ENCODE assay signal across 16 cellular contexts in the genomic region with DNA sequence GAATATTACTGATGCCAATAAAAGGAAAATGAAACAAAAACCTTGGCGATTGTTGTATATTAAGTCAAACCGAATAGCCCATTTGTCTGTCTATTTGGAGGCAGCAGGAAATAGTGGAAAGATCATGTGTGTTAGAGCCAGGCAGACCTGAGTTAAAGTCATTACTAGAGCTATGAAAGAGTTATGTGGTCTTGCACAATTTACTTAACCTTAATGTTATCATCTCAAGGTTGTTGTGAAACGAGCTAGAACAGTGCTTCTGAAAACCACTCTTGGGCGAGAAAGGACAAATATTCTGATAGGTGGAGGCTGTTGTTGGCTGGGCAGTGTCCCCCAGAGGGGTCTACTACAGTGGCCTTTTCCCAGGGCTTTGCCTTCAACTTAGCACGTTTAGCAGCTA.
A peak's percentile ranks its signal among the peaks of the same experiment; 100 is the strongest.
DNase-seq lines count a peak whose midpoint lies in the region; ATAC-seq, FAIRE-seq and TF ChIP-seq lines count a peak whose summit lies in the region.
"Had no signal": no experiment of that assay in that cellular context is flagged by ENCODE, and none has a peak within 500 bp of the region (broad histone marks: within the 10 kb centered on the region; RNA-seq: fewer than 3 reads in every experiment).

No MANE protein-coding gene starts in this region.

- DNase-seq in H4 (ENCODE audit: low spot score) (peak; percentile 45), MV-4-11 (lab: John Stamatoyannopoulos, UW) (peak; percentile 77), K562 (ENCODE audit: extremely low read depth in 1 of 4, low spot score in 3 of 4) (no peak), pancreas (no peak), COR-L47 (lab: John Stamatoyannopoulos, UW) (no peak), hepatic stellate cell (ENCODE audit: low spot score) (no peak)
- DNase-seq: amniotic stem cell; CD4-positive, alpha-beta memory T cell; foreskin keratinocyte; immature natural killer cell; NCI-H2227 treated with DMSO at 0.1 percent for 48 hours; SJCRH30; substantia nigra had no signal

- CTCF ChIA-PET in K562 (lab: Yijun Ruan, JAX; ENCODE audit: low intra/inter-chr PET ratio): no interaction called here

- 17% methylated on average over 5 of the region's 5 CpGs for WGBS in K562 (ENCODE audit: insufficient coverage, low coverage, missing lambda C conversion rate)
- 8 to 13% methylated on average over 5 of the region's 5 CpGs for WGBS in pancreas, 2 donors

- FAIRE-seq in K562 (lab: Jason Lieb, UNC) (no peak), pancreas (lab: Jason Lieb, UNC) (no peak)
- FAIRE-seq: G401.6 had no signal

- no TSS peak for BruUV-seq in K562 (replicated peaks; lab: Mats Ljungman, UMichigan)

- TF ChIP-seq CTCF in K562 (IDR thresholded peaks at IDR 0.05 in 2 of 3, conservative IDR thresholded peaks at IDR 0.05 in 1 of 3; ENCODE audit: insufficient read depth in 2 of 3, low read depth in 1 of 3, low read length in 3 of 3) (no peak), pancreas (IDR thresholded peaks at IDR 0.05) (no peak)

- no peaks in the 10 kb centered on the region for H3K9me1 ChIP-seq in K562 (ENCODE audit: control insufficient read depth, insufficient read depth, low read length)

- H3K27me3 ChIP-seq in K562 (ENCODE audit: control insufficient read depth in 2 of 2, insufficient read depth in 2 of 2, low read length in 2 of 2) (no peaks in the 10 kb centered on the region), pancreas (no peaks in the 10 kb centered on the region)
- H3K27me3 ChIP-seq: foreskin keratinocyte, SJCRH30 had no signal

- no peaks in the 10 kb centered on the region for H3K36me3 ChIP-seq in K562 (ENCODE audit: control insufficient read depth, insufficient read depth, low read length)
- no peaks in the 10 kb centered on the region for H3K36me3 ChIP-seq in pancreas
- H3K36me3 ChIP-seq: SJCRH30 had no signal

- TF ChIP-seq RAD21 in K562 (CRISPR knock-in tag; conservative IDR thresholded peaks at IDR 0.05 in 1 of 2, IDR thresholded peaks at IDR 0.05 in 1 of 2): no peak

- H3K27ac ChIP-seq in K562 (ENCODE audit: extremely low read depth, low read depth, low read length) (no peak overlapping the region), pancreas (peak overlapping the region in 3 of 4 donors; percentile 18 to 59 (median 59))
- H3K27ac ChIP-seq: foreskin keratinocyte, SJCRH30 had no signal

- H4K20me1 ChIP-seq in K562 (replicated peaks; ENCODE audit: control insufficient read depth, insufficient read depth, low read length): no peaks in the 10 kb centered on the region

- no peak for TF ChIP-seq EP300 in K562 (IDR thresholded peaks at IDR 0.05; ENCODE audit: low read length)

- TF ChIP-seq POLR2A in K562 (conservative IDR thresholded peaks at IDR 0.05): no peak

- in situ Hi-C loops in K562 (cut with MboI): no loop called here

- H3K79me2 ChIP-seq in K562 (ENCODE audit: control insufficient read depth, insufficient read depth, low read length): no peaks in the 10 kb centered on the region

- H3K4me3 ChIP-seq in K562 (no peak overlapping the region), pancreas (no peak overlapping the region)
- H3K4me3 ChIP-seq: SJCRH30 had no signal

- POLR2A ChIA-PET in K562 (lab: Yijun Ruan, JAX): interaction anchor here (1.0 to 1.8 kb wide), 3 partner anchors 8 to 156 kb away, joined by 3 to 7 read pairs (median 3); no protein-coding TSS in a partner anchor

- peak overlapping the region; percentile 71 for H2AFZ ChIP-seq in K562 (ENCODE audit: low read depth, low read length)

- H3K9me3 ChIP-seq in K562 (replicated peaks; ENCODE audit: control insufficient read depth, insufficient read depth, low read depth, low read length): no peaks in the 10 kb centered on the region
- no peaks in the 10 kb centered on the region for H3K9me3 ChIP-seq in pancreas
- H3K9me3 ChIP-seq: SJCRH30 had no signal

- no peak overlapping the region for H3K9ac ChIP-seq in K562 (ENCODE audit: insufficient read depth in 1 of 2, low read depth in 2 of 2, low read length in 2 of 2)

- intact Hi-C loops in K562 (cut with micrococcal nuclease) (no loop called here), pancreas (cut with DNase I) (no loop called here)

- ATAC-seq in K562 (peak; percentile 20), pancreas (peak; percentile 82 to 93 (median 88)), HG03457 (IDR thresholded peaks at IDR 0.05; ENCODE audit: unreplicated experiment) (no peak), HG03280 (IDR thresholded peaks at IDR 0.05; ENCODE audit: unreplicated experiment) (no peak)
- ATAC-seq: foreskin keratinocyte had no signal

- H3K4me1 ChIP-seq in K562 (replicated peaks in 1 of 2; ENCODE audit: control insufficient read depth in 2 of 2, insufficient read depth in 2 of 2, low read length in 2 of 2): peaks cover 0 to 8% of the 10 kb centered on the region in 2 experiments; a peak in 4 of 5 replicates
- peaks cover 0 to 13% (median 5%) of the 10 kb centered on the region in 3 donors for H3K4me1 ChIP-seq in pancreas
- H3K4me1 ChIP-seq: foreskin keratinocyte had no signal

- no peak overlapping the region for H3K4me2 ChIP-seq in K562 (ENCODE audit: insufficient read depth, low read length)

TF ChIP-seq in K562, 482 proteins besides CTCF, POLR2A, EP300 and RAD21:
- TF ChIP-seq SRF (CRISPR knock-in tag; IDR thresholded peaks at IDR 0.05) (no peak), CEBPB (tag; IDR thresholded peaks at IDR 0.05) (peak; percentile 98), MEIS2 (IDR thresholded peaks at IDR 0.05; ENCODE audit: partially characterized antibody) (peak; percentile 24), BCL6 (CRISPR knock-in tag; IDR thresholded peaks at IDR 0.05) (no peak), TCF3 (CRISPR knock-in tag; IDR thresholded peaks at IDR 0.05) (no peak), ESRRA (IDR thresholded peaks at IDR 0.05; ENCODE audit: borderline replicate concordance, low read depth) (peak; percentile 37; the same call in 1 of the 2 replicates), CEBPG (CRISPR knock-in tag; IDR thresholded peaks at IDR 0.05) (peak; percentile 48; the same call in 1 of the 2 replicates), CEBPG (tag; conservative IDR thresholded peaks at IDR 0.05 in 1 of 2, IDR thresholded peaks at IDR 0.05 in 1 of 2) (peak; percentile 81 to 84)
- TF ChIP-seq, protein P1, sequence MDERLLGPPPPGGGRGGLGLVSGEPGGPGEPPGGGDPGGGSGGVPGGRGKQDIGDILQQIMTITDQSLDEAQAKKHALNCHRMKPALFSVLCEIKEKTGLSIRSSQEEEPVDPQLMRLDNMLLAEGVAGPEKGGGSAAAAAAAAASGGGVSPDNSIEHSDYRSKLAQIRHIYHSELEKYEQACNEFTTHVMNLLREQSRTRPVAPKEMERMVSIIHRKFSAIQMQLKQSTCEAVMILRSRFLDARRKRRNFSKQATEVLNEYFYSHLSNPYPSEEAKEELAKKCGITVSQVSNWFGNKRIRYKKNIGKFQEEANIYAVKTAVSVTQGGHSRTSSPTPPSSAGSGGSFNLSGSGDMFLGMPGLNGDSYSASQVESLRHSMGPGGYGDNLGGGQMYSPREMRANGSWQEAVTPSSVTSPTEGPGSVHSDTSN (CRISPR knock-in tag; IDR thresholded peaks at IDR 0.05; ENCODE audit: low read depth): no peak
- TF ChIP-seq, protein P1 (tag; conservative IDR thresholded peaks at IDR 0.05; ENCODE audit: low read depth): peak; percentile 40; the same call in 1 of the 2 replicates
TF ChIP-seq in K562: peak in this region for 5.

Comparison
In these comparisons a context has a peak if more than half of its experiments do, and no peak if none do; other contexts are left out.
1. DNase-seq: peak in H4 (single experiment) and MV-4-11 (single experiment); none in K562 (0 of 4), pancreas (0 of 6), COR-L47 (single experiment) and hepatic stellate cell (single experiment).
2. ATAC-seq: peak in K562 (single experiment) and pancreas (4 of 4); none in HG03457 (single experiment) and HG03280 (single experiment).